Comparison of ENCODE assay signal across 14 cellular contexts in the genomic region with DNA sequence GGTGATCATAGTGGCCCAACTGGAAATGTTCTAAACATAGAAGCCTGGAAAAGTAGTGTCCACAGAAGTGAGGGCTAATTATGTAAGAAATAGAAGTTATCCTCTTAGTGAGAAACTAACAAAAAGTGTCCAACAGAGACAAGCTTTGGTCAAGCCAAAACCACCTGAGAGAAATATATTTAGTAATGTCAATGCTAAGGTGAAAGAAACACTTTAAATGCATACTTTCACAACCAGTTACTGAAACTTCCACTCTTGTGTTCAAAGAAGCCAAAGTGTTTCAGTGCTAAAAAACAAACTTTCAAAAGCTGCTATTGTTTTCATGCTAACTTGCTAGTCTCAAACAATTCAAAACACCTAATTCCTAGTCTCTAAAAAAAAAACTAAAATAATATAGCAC.
A peak's percentile ranks its signal among the peaks of the same experiment; 100 is the strongest.
DNase-seq lines count a peak whose midpoint lies in the region; ATAC-seq and TF ChIP-seq lines count a peak whose summit lies in the region.
"Had no signal": no experiment of that assay in that cellular context is flagged by ENCODE, and none has a peak within 500 bp of the region (broad histone marks: within the 10 kb centered on the region; RNA-seq: fewer than 3 reads in every experiment).

No MANE protein-coding gene starts in this region.

- H3K27me3 Mint-ChIP-seq in activated T-cell treated with anti-CD3 and anti-CD28 coated beads, Interleukin-2, amount 50 U/mL, for 24 hours = no peaks in the 10 kb centered on the region
- H3K27me3 Mint-ChIP-seq: activated naive CD4-positive, alpha-beta T cell treated with anti-CD3 and anti-CD28 coated beads, Interleukin-2, amount 50 U/mL, for 24 hours; IgD-negative memory B cell had no signal

- no peaks in the 10 kb centered on the region for H3K9me3 Mint-ChIP-seq in activated T-cell treated with anti-CD3 and anti-CD28 coated beads, Interleukin-2, amount 50 U/mL, for 24 hours
- H3K9me3 Mint-ChIP-seq: activated naive CD4-positive, alpha-beta T cell treated with anti-CD3 and anti-CD28 coated beads, Interleukin-2, amount 50 U/mL, for 24 hours; IgD-negative memory B cell; immature natural killer cell had no signal

- no peak overlapping the region for H3K27ac Mint-ChIP-seq in activated T-cell treated with anti-CD3 and anti-CD28 coated beads, Interleukin-2, amount 50 U/mL, for 24 hours
- H3K27ac Mint-ChIP-seq: activated CD8-positive, alpha-beta T cell treated with anti-CD3 and anti-CD28 coated beads, Interleukin-2, amount 10 ng/mL, durations not matched to agents 7 days and 5 days; activated naive CD4-positive, alpha-beta T cell treated with anti-CD3 and anti-CD28 coated beads, Interleukin-2, amount 50 U/mL, for 24 hours; IgD-negative memory B cell; immature natural killer cell had no signal

- H3K4me3 Mint-ChIP-seq in activated T-cell treated with anti-CD3 and anti-CD28 coated beads, Interleukin-2, amount 50 U/mL, for 24 hours = no peak overlapping the region
- H3K4me3 Mint-ChIP-seq: activated CD8-positive, alpha-beta T cell treated with anti-CD3 and anti-CD28 coated beads, Interleukin-2, amount 10 ng/mL, durations not matched to agents 7 days and 5 days; activated naive CD4-positive, alpha-beta T cell treated with anti-CD3 and anti-CD28 coated beads, Interleukin-2, amount 50 U/mL, for 24 hours; immature natural killer cell had no signal

- ATAC-seq in GM19351 (IDR thresholded peaks at IDR 0.05; ENCODE audit: unreplicated experiment) (peak; percentile 97), HG02588 (IDR thresholded peaks at IDR 0.05; ENCODE audit: unreplicated experiment) (peak; percentile 99), HG03159 (IDR thresholded peaks at IDR 0.05; ENCODE audit: unreplicated experiment) (peak; percentile 98)
- ATAC-seq: activated CD8-positive, alpha-beta T cell treated with anti-CD3 and anti-CD28 coated beads, Interleukin-2, amount 10 ng/mL, durations not matched to agents 7 days and 5 days; sciatic nerve had no signal

- in situ Hi-C loops in GM13976 (cut with MboI; ENCODE audit: low sequenced_read_pairs, unreplicated experiment) = no loop called here

- peaks cover 64% of the 10 kb centered on the region for H3K36me3 Mint-ChIP-seq in activated T-cell treated with anti-CD3 and anti-CD28 coated beads, Interleukin-2, amount 50 U/mL, for 24 hours (ENCODE audit: low read depth)

- DNase-seq in GM13976 (ENCODE audit: low spot score) (peak; percentile 20), NCI-H1436 treated with DMSO at 0.1 percent for 48 hours (lab: John Stamatoyannopoulos, UW) (no peak), pons (ENCODE audit: low spot score) (no peak)
- DNase-seq in activated CD4-positive, alpha-beta T cell treated with anti-CD3 and anti-CD28 coated beads, Interleukin-2, amount 50 U/mL, for 48 hours = no peak
- no peak for DNase-seq in activated T-cell treated with anti-CD3 and anti-CD28 coated beads, Interleukin-2, amount 50 U/mL, for 24 hours
- DNase-seq: activated CD8-positive, alpha-beta T cell treated with anti-CD3 and anti-CD28 coated beads, Interleukin-2, amount 10 ng/mL, durations not matched to agents 7 days and 5 days; immature natural killer cell; NCI-H187 had no signal

- H3K4me1 Mint-ChIP-seq in activated T-cell treated with anti-CD3 and anti-CD28 coated beads, Interleukin-2, amount 50 U/mL, for 24 hours (ENCODE audit: low read depth) = peaks cover 15% of the 10 kb centered on the region

- TF ChIP-seq CTCF in GM13976 (IDR thresholded peaks at IDR 0.05; ENCODE audit: borderline replicate concordance, control extremely low read depth, extremely low read depth, insufficient read depth, missing control alignments) = no peak
